In the genomic region with DNA sequence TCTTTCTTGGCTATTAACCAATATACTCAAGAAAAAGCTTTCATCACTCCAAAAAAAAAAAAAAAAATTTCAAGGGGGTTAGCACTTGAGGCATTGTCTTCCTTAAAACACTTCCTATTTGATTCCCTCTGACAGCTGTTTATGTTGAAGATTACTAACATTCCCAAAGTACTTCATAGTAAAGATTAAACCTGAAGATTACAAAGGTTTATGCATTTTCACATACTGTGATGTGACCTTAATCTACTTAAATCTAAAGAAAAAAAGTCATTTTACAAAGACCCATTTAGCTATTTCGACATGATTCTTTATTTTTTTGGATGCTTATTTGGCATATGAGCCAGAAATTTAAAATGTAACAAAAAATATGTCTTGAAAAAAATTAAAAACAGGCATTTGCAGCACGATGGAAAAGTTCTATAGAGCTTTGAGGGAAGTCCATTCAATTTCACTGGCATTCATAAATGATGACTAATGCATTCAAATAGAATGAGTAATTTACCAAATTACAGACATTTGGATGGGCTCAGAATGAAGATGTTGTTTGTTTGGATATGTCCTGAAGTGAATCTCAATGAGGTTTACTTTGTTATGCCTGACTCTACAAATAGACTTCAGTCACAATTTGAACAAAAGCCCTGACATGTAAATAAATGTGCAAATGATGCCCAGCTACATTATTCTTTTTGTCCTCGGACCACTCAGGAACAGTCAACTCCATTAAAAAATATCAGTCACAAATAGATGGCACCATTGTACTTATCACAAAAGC, we compare ENCODE assay signal across 10 cellular contexts.
DNase-seq lines count a peak whose midpoint lies in the region; ATAC-seq and TF ChIP-seq lines count a peak whose summit lies in the region.
"Had no signal": no experiment of that assay in that cellular context is flagged by ENCODE, and none has a peak within 500 bp of the region (broad histone marks: within the 10 kb centered on the region; RNA-seq: fewer than 3 reads in every experiment).

No MANE protein-coding gene starts in this region.

- H3K27ac ChIP-seq in C4-2B (no peak overlapping the region), VCaP (no peak overlapping the region), heart right ventricle (peak overlapping the region in 1 of 10 donors; percentile 64)
- H3K27ac ChIP-seq: upper lobe of left lung had no signal

- H3K27me3 ChIP-seq in heart right ventricle = no peaks in the 10 kb centered on the region
- H3K27me3 ChIP-seq: upper lobe of left lung had no signal

- H3K9me3 ChIP-seq in heart right ventricle = no peaks in the 10 kb centered on the region
- H3K9me3 ChIP-seq: upper lobe of left lung had no signal

- peaks cover 0 to 19% (median 7%) of the 10 kb centered on the region in 9 donors for H3K4me1 ChIP-seq in heart right ventricle

- 68 to 73% methylated on average over 3 of the region's 3 CpGs for WGBS in heart right ventricle, 2 donors

- H3K36me3 ChIP-seq in heart right ventricle = no peaks in the 10 kb centered on the region
- H3K36me3 ChIP-seq: upper lobe of left lung had no signal

- peak; percentile 13 for DNase-seq in NCI-H128 (lab: John Stamatoyannopoulos, UW; ENCODE audit: unreplicated experiment)
- peak; percentile 60 for DNase-seq in kidney glomerular epithelial cell (lab: John Stamatoyannopoulos, UW)
- no peak for DNase-seq in ureter (ENCODE audit: low spot score)
- no peak for DNase-seq in GM19240 (ENCODE audit: insufficient read length, low spot score)
- no peak for DNase-seq in heart right ventricle
- DNase-seq in GM20000 (ENCODE audit: low spot score) = no peak
- DNase-seq: T-cell, upper lobe of left lung had no signal

- no peak for ATAC-seq in heart right ventricle
- ATAC-seq: T-cell had no signal

- H3K4me3 ChIP-seq in heart right ventricle = no peak overlapping the region
- H3K4me3 ChIP-seq: upper lobe of left lung had no signal

- TF ChIP-seq CTCF in C4-2B (conservative IDR thresholded peaks at IDR 0.05) (0 out of 2 replicates have a peak, but pooled peaks have one; percentile 5), VCaP (conservative IDR thresholded peaks at IDR 0.05) (peak; percentile 45; the same call in 1 of the 2 replicates), heart right ventricle (IDR thresholded peaks at IDR 0.05) (no peak), GM20000 (IDR thresholded peaks at IDR 0.05; ENCODE audit: extremely low read depth, missing control alignments) (no peak)

- intact Hi-C loops in heart right ventricle (cut with DNase I) = no loop called here

Comparison
In these comparisons a context has a peak if more than half of its experiments do, and no peak if none do; other contexts are left out.
1. CTCF ChIP-seq: peak in C4-2B (single experiment) and VCaP (single experiment); none in heart right ventricle (0 of 9) and GM20000 (single experiment).
2. DNase-seq: peak in NCI-H128 (single experiment) and kidney glomerular epithelial cell (single experiment); none in ureter (single experiment), GM19240 (single experiment), heart right ventricle (0 of 2) and GM20000 (single experiment).